Comparison of ENCODE assay signal across 24 cellular contexts in the genomic region with DNA sequence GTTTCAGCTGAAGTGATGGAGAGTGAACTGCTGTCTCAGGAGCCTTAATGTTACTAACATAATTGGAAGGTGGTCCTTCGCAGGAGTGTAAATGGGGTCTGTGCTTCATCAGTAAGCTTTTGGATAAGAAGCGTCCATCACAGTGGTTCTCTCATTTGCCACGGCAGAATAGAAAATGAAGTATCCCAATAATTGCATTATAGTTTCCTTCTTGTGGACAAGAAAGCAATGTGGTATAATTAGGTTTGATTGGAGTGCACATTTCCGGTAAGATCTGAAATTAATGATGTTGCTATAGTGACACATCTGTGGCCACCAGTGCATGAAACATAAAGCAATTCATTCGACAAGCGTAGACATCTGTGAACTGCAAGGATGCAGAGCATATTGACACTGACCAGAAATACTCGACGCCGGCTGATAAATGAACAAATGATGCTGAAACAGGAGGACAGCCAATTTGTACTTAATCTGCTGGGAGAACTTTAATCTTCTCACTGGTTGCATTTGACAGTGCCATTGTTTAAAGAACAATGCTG.
A peak's percentile ranks its signal among the peaks of the same experiment; 100 is the strongest.
DNase-seq lines count a peak whose midpoint lies in the region; ATAC-seq, FAIRE-seq and TF ChIP-seq lines count a peak whose summit lies in the region.
"Had no signal": no experiment of that assay in that cellular context is flagged by ENCODE, and none has a peak within 500 bp of the region (broad histone marks: within the 10 kb centered on the region; RNA-seq: fewer than 3 reads in every experiment).

No MANE protein-coding gene starts in this region.

- no peaks in the 10 kb centered on the region for H4K20me1 ChIP-seq in neural progenitor cell (ENCODE audit: low read depth)

- H3K4me2 ChIP-seq in neural progenitor cell, result no peak overlapping the region

- no peaks in the 10 kb centered on the region for H3K36me3 ChIP-seq in neural progenitor cell
- H3K36me3 ChIP-seq: right lobe of liver had no signal

- H3K9me3 Mint-ChIP-seq in neural progenitor cell (peaks cover 2% of the 10 kb centered on the region), mesothelial cell of epicardium (peaks cover 4% of the 10 kb centered on the region)
- H3K9me3 Mint-ChIP-seq in activated naive CD8-positive, alpha-beta T cell treated with anti-CD3 and anti-CD28 coated beads, Interleukin-2, amount 50 U/mL, for 24 hours, result no peaks in the 10 kb centered on the region
- H3K9me3 Mint-ChIP-seq in activated CD8-positive, alpha-beta T cell treated with anti-CD3 and anti-CD28 coated beads for 36 hours, result peaks cover 5% of the 10 kb centered on the region

- H3K4me3 Mint-ChIP-seq in neural progenitor cell, result no peak overlapping the region
- H3K4me3 Mint-ChIP-seq in activated naive CD8-positive, alpha-beta T cell treated with anti-CD3 and anti-CD28 coated beads, Interleukin-2, amount 50 U/mL, for 24 hours, result no peak overlapping the region
- H3K4me3 Mint-ChIP-seq in activated CD8-positive, alpha-beta T cell treated with anti-CD3 and anti-CD28 coated beads for 36 hours, result no peak overlapping the region
- no peak overlapping the region for H3K4me3 Mint-ChIP-seq in mesothelial cell of epicardium
- H3K4me3 Mint-ChIP-seq: activated naive CD4-positive, alpha-beta T cell treated with anti-CD3 and anti-CD28 coated beads, Interleukin-2, amount 50 U/mL, for 24 hours; naive B cell had no signal

- H3K4me3 ChIP-seq in neural progenitor cell, result no peak overlapping the region
- H3K4me3 ChIP-seq: right lobe of liver, thyroid gland had no signal

- H3K27me3 Mint-ChIP-seq in neural progenitor cell (ENCODE audit: insufficient read depth, low read depth) (no peaks in the 10 kb centered on the region), mesothelial cell of epicardium (ENCODE audit: low read depth) (no peaks in the 10 kb centered on the region)
- H3K27me3 Mint-ChIP-seq in activated naive CD8-positive, alpha-beta T cell treated with anti-CD3 and anti-CD28 coated beads, Interleukin-2, amount 50 U/mL, for 24 hours, result no peaks in the 10 kb centered on the region
- H3K27me3 Mint-ChIP-seq in activated CD8-positive, alpha-beta T cell treated with anti-CD3 and anti-CD28 coated beads for 36 hours, result no peaks in the 10 kb centered on the region
- H3K27me3 Mint-ChIP-seq: activated naive CD4-positive, alpha-beta T cell treated with anti-CD3 and anti-CD28 coated beads, Interleukin-2, amount 50 U/mL, for 24 hours; naive B cell; progenitor cell of endocrine pancreas had no signal

- H3K27me3 ChIP-seq in neural progenitor cell, result no peaks in the 10 kb centered on the region
- H3K27me3 ChIP-seq: right lobe of liver, thyroid gland had no signal

- H3K79me2 ChIP-seq in neural progenitor cell (ENCODE audit: low read depth), result no peaks in the 10 kb centered on the region

- no peak overlapping the region for H2AFZ ChIP-seq in neural progenitor cell (replicated peaks)

- H3K4me1 Mint-ChIP-seq in neural progenitor cell (peaks cover 5% of the 10 kb centered on the region), mesothelial cell of epicardium (no peaks in the 10 kb centered on the region)
- no peaks in the 10 kb centered on the region for H3K4me1 Mint-ChIP-seq in activated naive CD8-positive, alpha-beta T cell treated with anti-CD3 and anti-CD28 coated beads, Interleukin-2, amount 50 U/mL, for 24 hours
- no peaks in the 10 kb centered on the region for H3K4me1 Mint-ChIP-seq in activated CD8-positive, alpha-beta T cell treated with anti-CD3 and anti-CD28 coated beads for 36 hours (ENCODE audit: low read depth)
- H3K4me1 Mint-ChIP-seq: activated naive CD4-positive, alpha-beta T cell treated with anti-CD3 and anti-CD28 coated beads, Interleukin-2, amount 50 U/mL, for 24 hours; naive B cell had no signal

- no peak overlapping the region for H3K27ac ChIP-seq in neural progenitor cell
- H3K27ac ChIP-seq: C4-2B, right lobe of liver, thyroid gland had no signal

- H3K9me3 ChIP-seq in neural progenitor cell (ENCODE audit: low read depth), result no peaks in the 10 kb centered on the region
- H3K9me3 ChIP-seq: right lobe of liver, thyroid gland had no signal

- DNase-seq in D721Med (ENCODE audit: insufficient read length, low spot score) (no peak), NCI-H1105 treated with DMSO at 0.1 percent for 48 hours (lab: John Stamatoyannopoulos, UW) (peak; percentile 89), NCI-H774 (lab: John Stamatoyannopoulos, UW) (peak; percentile 33), neural progenitor cell (ENCODE audit: low spot score) (no peak), mesothelial cell of epicardium (ENCODE audit: low spot score in 2 of 2, unreplicated experiment in 2 of 2) (no peak)
- no peak for DNase-seq in activated naive CD8-positive, alpha-beta T cell treated with anti-CD3 and anti-CD28 coated beads, Interleukin-2, amount 50 U/mL, for 24 hours
- no peak for DNase-seq in activated CD8-positive, alpha-beta T cell treated with anti-CD3 and anti-CD28 coated beads for 36 hours
- DNase-seq: activated CD4-positive, CD25-positive, alpha-beta regulatory T cell treated with anti-CD3 and anti-CD28 coated beads, Interleukin-2, amount 50 U/mL, for 72 hours; amygdala; GOT3; midbrain; MV-4-11; naive B cell; NCI-H2171; NCI-H510A; nucleus accumbens; PC-3; right lobe of liver; stimulated activated CD4-positive, alpha-beta T cell treated with anti-CD3 and anti-CD28 coated beads, Interleukin-2, amount 100 ng/mL, for 48 hours; thyroid gland had no signal

- H3K36me3 Mint-ChIP-seq in neural progenitor cell, result peaks cover 7% of the 10 kb centered on the region
- H3K36me3 Mint-ChIP-seq in activated naive CD8-positive, alpha-beta T cell treated with anti-CD3 and anti-CD28 coated beads, Interleukin-2, amount 50 U/mL, for 24 hours (ENCODE audit: low read depth), result peaks cover 30% of the 10 kb centered on the region
- peaks cover 37% of the 10 kb centered on the region for H3K36me3 Mint-ChIP-seq in activated CD8-positive, alpha-beta T cell treated with anti-CD3 and anti-CD28 coated beads for 36 hours (ENCODE audit: low read depth)
- peaks cover 14% of the 10 kb centered on the region for H3K36me3 Mint-ChIP-seq in mesothelial cell of epicardium

- POLR2A ChIA-PET in activated CD8-positive, alpha-beta T cell treated with anti-CD3 and anti-CD28 coated beads for 36 hours (lab: Charles Lee), result no interaction called here

- no peak for ATAC-seq in activated naive CD8-positive, alpha-beta T cell treated with anti-CD3 and anti-CD28 coated beads, Interleukin-2, amount 50 U/mL, for 24 hours
- ATAC-seq in activated CD8-positive, alpha-beta T cell treated with anti-CD3 and anti-CD28 coated beads for 36 hours, result no peak
- ATAC-seq: PC-3, right lobe of liver had no signal

- CTCF ChIA-PET in activated CD8-positive, alpha-beta T cell treated with anti-CD3 and anti-CD28 coated beads for 36 hours (lab: Charles Lee), result no interaction called here

- no peak for TF ChIP-seq CTCF in D721Med (IDR thresholded peaks at IDR 0.05; ENCODE audit: insufficient read depth, missing control alignments)
- no peak for TF ChIP-seq CTCF in neural progenitor cell (IDR thresholded peaks at IDR 0.05)
- no peak for TF ChIP-seq CTCF in activated CD8-positive, alpha-beta T cell treated with anti-CD3 and anti-CD28 coated beads for 36 hours (IDR thresholded peaks at IDR 0.05)
- TF ChIP-seq CTCF in mesothelial cell of epicardium (IDR thresholded peaks at IDR 0.05; ENCODE audit: unreplicated experiment), result no peak

- no peaks in the 10 kb centered on the region for H3K4me1 ChIP-seq in neural progenitor cell
- H3K4me1 ChIP-seq: right lobe of liver, thyroid gland had no signal

- no peak overlapping the region for H3K9ac ChIP-seq in neural progenitor cell

- intact Hi-C loops in activated CD8-positive, alpha-beta T cell treated with anti-CD3 and anti-CD28 coated beads for 36 hours (cut with micrococcal nuclease), result no loop called here

- H3K27ac Mint-ChIP-seq in neural progenitor cell (peak overlapping the region; percentile 19), mesothelial cell of epicardium (no peak overlapping the region)
- no peak overlapping the region for H3K27ac Mint-ChIP-seq in activated naive CD8-positive, alpha-beta T cell treated with anti-CD3 and anti-CD28 coated beads, Interleukin-2, amount 50 U/mL, for 24 hours
- no peak overlapping the region for H3K27ac Mint-ChIP-seq in activated CD8-positive, alpha-beta T cell treated with anti-CD3 and anti-CD28 coated beads for 36 hours
- H3K27ac Mint-ChIP-seq: activated naive CD4-positive, alpha-beta T cell treated with anti-CD3 and anti-CD28 coated beads, Interleukin-2, amount 50 U/mL, for 24 hours; naive B cell; progenitor cell of endocrine pancreas had no signal

- no peaks in the 10 kb centered on the region for H3F3A ChIP-seq in neural progenitor cell (ENCODE audit: low read depth)

- FAIRE-seq in D721Med (lab: Jason Lieb, UNC), result peak; percentile 96
- FAIRE-seq: frontal cortex had no signal

Comparison
In these comparisons a context has a peak if more than half of its experiments do, and no peak if none do; other contexts are left out.
1. DNase-seq: peak in NCI-H1105 treated with DMSO at 0.1 percent for 48 hours (single experiment) and NCI-H774 (single experiment); none in D721Med (single experiment), neural progenitor cell (single experiment), activated naive CD8-positive, alpha-beta T cell treated with anti-CD3 and anti-CD28 coated beads, Interleukin-2, amount 50 U/mL, for 24 hours (single experiment), activated CD8-positive, alpha-beta T cell treated with anti-CD3 and anti-CD28 coated beads for 36 hours (single experiment) and mesothelial cell of epicardium (0 of 2).